ENCODE assay signal across 8 cellular contexts in the genomic region with DNA sequence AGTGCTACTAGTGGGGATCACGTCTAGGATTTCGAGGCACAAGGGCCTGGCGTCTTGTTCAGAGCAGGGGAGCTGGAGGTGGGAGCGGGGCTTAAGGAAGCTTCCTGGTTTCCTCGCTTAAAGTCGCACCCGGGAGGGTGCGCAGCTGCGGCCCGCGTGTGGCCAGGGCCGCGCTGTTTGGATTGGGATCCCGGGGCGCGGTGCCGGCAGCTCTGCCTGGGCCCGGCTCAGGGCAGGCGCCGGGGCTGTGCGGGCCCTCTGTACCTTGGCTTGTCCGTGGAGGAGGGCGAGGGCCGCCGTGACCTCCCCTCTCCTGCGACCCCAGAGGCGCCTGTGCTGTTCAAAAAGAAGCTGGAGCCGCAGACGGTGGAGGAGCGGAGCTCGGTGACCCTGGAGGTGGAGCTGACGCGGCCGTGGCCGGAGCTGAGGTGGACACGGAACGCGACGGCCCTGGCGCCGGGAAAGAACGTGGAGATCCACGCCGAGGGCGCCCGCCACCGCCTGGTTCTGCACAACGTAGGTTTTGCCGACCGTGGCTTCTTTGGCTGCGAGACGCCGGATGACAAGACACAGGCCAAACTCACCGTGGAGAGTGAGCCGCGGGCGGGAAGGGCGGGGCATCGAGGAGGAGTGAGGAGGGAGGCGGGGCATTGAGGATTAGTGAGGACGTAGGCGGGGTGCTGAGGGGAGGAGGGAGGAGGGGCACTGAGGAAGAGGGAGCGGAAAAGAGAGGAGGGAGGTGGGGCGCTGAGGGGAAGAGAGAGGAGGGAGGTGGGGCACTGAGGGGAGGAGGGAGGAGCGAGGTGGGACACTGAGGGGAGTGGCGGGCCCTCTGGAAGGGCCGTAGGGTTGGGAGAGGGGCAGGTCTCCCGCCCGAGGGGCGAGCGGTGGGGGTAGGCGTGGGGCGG.
DNase-seq lines count a peak whose midpoint lies in the region; ATAC-seq and TF ChIP-seq lines count a peak whose summit lies in the region.

No MANE protein-coding gene starts in this region.

- TF ChIP-seq CTCF in fibroblast of lung (conservative IDR thresholded peaks at IDR 0.05 in 1 of 2, IDR thresholded peaks at IDR 0.05 in 1 of 2; ENCODE audit: low read depth in 1 of 2, low read length in 2 of 2), result no peak

- ATAC-seq in HG03097 (IDR thresholded peaks at IDR 0.05; ENCODE audit: low FRiP score, unreplicated experiment) (peak; percentile 67), HG02571 (IDR thresholded peaks at IDR 0.05; ENCODE audit: unreplicated experiment) (no peak)

- H4K20me1 ChIP-seq in fibroblast of lung (ENCODE audit: control insufficient read depth, extremely low read depth, insufficient read depth, low read length), result no peaks in the 10 kb centered on the region

- H3K4me1 ChIP-seq in NT2/D1 (ENCODE audit: insufficient read depth, insufficient read length) (peaks cover 16% of the 10 kb centered on the region), fibroblast of lung (ENCODE audit: control insufficient read depth, extremely low read depth, insufficient read depth, low read length) (no peaks in the 10 kb centered on the region)

- peak overlapping the region; percentile 51 for H3K4me3 ChIP-seq in NT2/D1 (ENCODE audit: insufficient read length, low read depth)
- H3K4me3 ChIP-seq in fibroblast of lung (replicated peaks in 1 of 4; ENCODE audit: control extremely low read depth in 1 of 4, insufficient read depth in 1 of 4, low read depth in 3 of 4, low read length in 4 of 4), result peak overlapping the region; percentile 55 to 67 (median 62)

- peaks cover 69% of the 10 kb centered on the region for H3K36me3 ChIP-seq in NT2/D1 (ENCODE audit: insufficient read depth, insufficient read length, low read length)
- H3K36me3 ChIP-seq in fibroblast of lung (ENCODE audit: control insufficient read depth, insufficient read depth, low read length), result no peaks in the 10 kb centered on the region

- H3K4me2 ChIP-seq in fibroblast of lung (ENCODE audit: extremely low read depth, insufficient read depth, low read length), result peak overlapping the region; percentile 82

- H3K27ac ChIP-seq in fibroblast of lung (ENCODE audit: insufficient read depth, low read length), result peak overlapping the region; percentile 32

- peaks cover 7% of the 10 kb centered on the region for H3K27me3 ChIP-seq in NT2/D1 (ENCODE audit: insufficient read depth, insufficient read length)
- no peaks in the 10 kb centered on the region for H3K27me3 ChIP-seq in fibroblast of lung (ENCODE audit: control insufficient read depth, insufficient read depth, low read length)

- H3K9ac ChIP-seq in NT2/D1 (ENCODE audit: insufficient read length, low read depth) (peak overlapping the region; percentile 90), fibroblast of lung (ENCODE audit: insufficient read depth, low read length) (peak overlapping the region; percentile 53)

- DNase-seq in GM04503 (ENCODE audit: low read depth), result peak; percentile 32
- peak; percentile 91 for DNase-seq in NT2/D1 (ENCODE audit: low read depth, low spot score)
- peak; percentile 76 to 80 for DNase-seq in activated T-helper 1 cell treated with anti-CD3 and anti-CD28 coated beads, Interleukin-2, amount 50 U/mL, for 16 hours (ENCODE audit: low read depth in 1 of 2, low spot score in 1 of 2)
- DNase-seq in fibroblast of lung (ENCODE audit: low read depth in 2 of 2), result peak; percentile 78 to 84
- DNase-seq in myocyte (ENCODE audit: low read depth), result peak; percentile 77
- peak; percentile 84 for DNase-seq in stimulated activated CD8-positive, alpha-beta memory T cell treated with anti-CD3 and anti-CD28 coated beads, Interleukin-4, amount 100 ng/mL, for 24 hours (ENCODE audit: low read depth)

- no peaks in the 10 kb centered on the region for H3K9me3 ChIP-seq in NT2/D1 (ENCODE audit: insufficient read depth, low read length)
- no peaks in the 10 kb centered on the region for H3K9me3 ChIP-seq in fibroblast of lung (ENCODE audit: control insufficient read depth, insufficient read depth, low read depth, low read length)

- H2AFZ ChIP-seq in fibroblast of lung (ENCODE audit: low read length), result peak overlapping the region; percentile 86

- no peaks in the 10 kb centered on the region for H3K79me2 ChIP-seq in fibroblast of lung (ENCODE audit: control insufficient read depth, insufficient read depth, low read length)

Comparison
In these comparisons a context has a peak if more than half of its experiments do, and no peak if none do; other contexts are left out.
1. DNase-seq: peak in every context shown above with its lines; median percentile 91 in NT2/D1; 84 in stimulated activated CD8-positive, alpha-beta memory T cell treated with anti-CD3 and anti-CD28 coated beads, Interleukin-4, amount 100 ng/mL, for 24 hours; 81 in fibroblast of lung; 78 in activated T-helper 1 cell treated with anti-CD3 and anti-CD28 coated beads, Interleukin-2, amount 50 U/mL, for 16 hours; 77 in myocyte; 32 in GM04503.